ENCODE assay signal across 1 cellular context in genomic region chr17:82235056-82235774, GRCh38.
TF ChIP-seq lines count a peak whose summit lies in the region.

No MANE protein-coding gene starts in this region.

TF ChIP-seq in GM12878, 131 proteins besides CTCF, POLR2A, EP300 and RAD21:
- 0 out of 2 replicates have a peak, but pooled peaks have one; percentile 7 for TF ChIP-seq POLR2AphosphoS5 (IDR thresholded peaks at IDR 0.05; ENCODE audit: low read length)
- no peak for TF ChIP-seq POU2F2 (IDR thresholded peaks at IDR 0.05; ENCODE audit: borderline replicate concordance, low read depth, low read length)
